In the genomic region with DNA sequence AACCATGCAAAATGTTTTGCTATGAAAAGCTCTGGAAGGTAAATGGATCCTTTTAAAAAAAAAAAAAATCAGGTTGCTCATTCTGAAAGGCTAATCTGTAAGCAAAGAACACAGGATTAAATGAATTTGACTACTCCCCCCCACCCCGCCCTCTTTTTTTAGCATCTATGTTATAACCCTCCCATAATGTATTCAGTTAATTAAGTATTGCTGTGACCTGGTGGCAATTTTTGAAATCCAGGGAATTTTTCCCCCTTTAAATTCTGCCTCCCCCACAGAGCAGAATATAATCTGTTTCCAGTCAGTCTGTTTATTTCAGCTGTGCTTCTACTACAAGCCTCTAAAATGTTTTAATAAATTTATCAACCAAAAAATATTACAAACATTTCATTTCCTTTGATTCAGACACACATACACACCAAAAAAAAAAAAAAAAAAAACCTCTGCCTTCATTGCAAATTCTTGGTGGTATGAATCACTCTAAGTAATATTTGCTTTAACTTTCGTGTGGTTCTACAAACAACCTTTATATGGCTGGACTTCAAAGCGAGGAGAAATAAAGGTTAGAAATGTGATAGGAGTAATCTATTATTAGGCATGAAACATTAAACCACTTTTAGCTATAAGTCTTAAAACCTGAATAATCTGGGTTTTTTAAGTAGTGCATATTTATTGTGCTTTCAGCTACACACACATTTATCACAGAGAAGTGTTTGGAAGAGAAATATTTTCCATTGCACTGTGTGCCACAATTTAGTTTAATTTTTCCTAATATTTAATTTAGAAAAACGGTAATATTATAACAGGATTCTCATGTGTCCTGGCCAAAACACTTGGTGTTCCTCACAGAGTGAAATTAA, we compare ENCODE assay signal across 9 cellular contexts.
DNase-seq lines count a peak whose midpoint lies in the region; ATAC-seq, FAIRE-seq and TF ChIP-seq lines count a peak whose summit lies in the region.
"Had no signal": no experiment of that assay in that cellular context is flagged by ENCODE, and none has a peak within 500 bp of the region (broad histone marks: within the 10 kb centered on the region; RNA-seq: fewer than 3 reads in every experiment).

No MANE protein-coding gene starts in this region.

- no peak overlapping the region for H3K4me2 ChIP-seq in OCI-LY7 (ENCODE audit: low read length)

- no peak for TF ChIP-seq POLR2A in H54 (IDR thresholded peaks at IDR 0.05; ENCODE audit: low read depth, low read length)

- H4K20me1 ChIP-seq in OCI-LY7 (ENCODE audit: insufficient read depth, low read length) = no peaks in the 10 kb centered on the region

- no TSS peak for BruUV-seq in OCI-LY7 (replicated peaks; lab: Mats Ljungman, UMichigan)

- H3K79me2 ChIP-seq in OCI-LY7 (ENCODE audit: insufficient read depth, low read depth, low read length) = no peaks in the 10 kb centered on the region

- FAIRE-seq in H54 (lab: Jason Lieb, UNC) = peak; percentile 50

- peak; percentile 30 for DNase-seq in H54 (ENCODE audit: insufficient read length, low spot score)
- no peak for DNase-seq in RWPE2 (ENCODE audit: low spot score)
- DNase-seq in foreskin fibroblast = peak; percentile 39 to 63
- no peak for DNase-seq in T1000 (lab: John Stamatoyannopoulos, UW)
- no peak for DNase-seq in OCI-LY7 (ENCODE audit: low spot score)
- DNase-seq: effector memory CD4-positive, alpha-beta T cell had no signal

- H3K4me1 ChIP-seq in RWPE2 (ENCODE audit: insufficient read depth, poor library complexity, severe bottlenecking) (peaks cover 45% of the 10 kb centered on the region), OCI-LY7 (ENCODE audit: insufficient read depth, low read length, poor library complexity, severe bottlenecking) (peaks cover 7% of the 10 kb centered on the region)

- ATAC-seq in RWPE2 (ENCODE audit: low read depth) = peak; percentile 84
- ATAC-seq in HG03139 (IDR thresholded peaks at IDR 0.05; ENCODE audit: unreplicated experiment) = no peak
- ATAC-seq in GM18858 (IDR thresholded peaks at IDR 0.05; ENCODE audit: unreplicated experiment) = no peak

- CTCF ChIA-PET in OCI-LY7 (lab: Charles Lee; ENCODE audit: unreplicated experiment) = no interaction called here

- H3K27ac ChIP-seq in RWPE2 (ENCODE audit: poor library complexity, severe bottlenecking) (peak overlapping the region; percentile 11), skin epidermis (peak overlapping the region in 16 of 21 experiments; percentile 14 to 81 (median 58)), OCI-LY7 (ENCODE audit: low read depth, low read length, poor library complexity, severe bottlenecking) (no peak overlapping the region)

- no peaks in the 10 kb centered on the region for H3K27me3 ChIP-seq in RWPE2 (ENCODE audit: insufficient read depth, poor library complexity, severe bottlenecking)

- H2AFZ ChIP-seq in OCI-LY7 (ENCODE audit: low read length) = no peak overlapping the region

- POLR2A ChIA-PET in OCI-LY7 (lab: Charles Lee) = interaction anchor here (0.6 to 1.4 kb wide), 6 partner anchors 13 to 369 kb away, joined by 3 to 5 read pairs (median 3); no protein-coding TSS in a partner anchor

- H3K9me3 ChIP-seq in RWPE2 (ENCODE audit: severe bottlenecking) = no peaks in the 10 kb centered on the region
- H3K9me3 ChIP-seq in OCI-LY7 (ENCODE audit: low read length) = no peaks in the 10 kb centered on the region

- no peak overlapping the region for H3K4me3 ChIP-seq in RWPE2 (ENCODE audit: severe bottlenecking)
- peak overlapping the region; percentile 4 to 21 for H3K4me3 ChIP-seq in foreskin fibroblast (ENCODE audit: low read depth in 1 of 2, low read length in 2 of 2)
- no peak overlapping the region for H3K4me3 ChIP-seq in skin epidermis
- H3K4me3 ChIP-seq in OCI-LY7 (ENCODE audit: low read depth, low read length, poor library complexity, severe bottlenecking) = no peak overlapping the region

- H3K9me2 ChIP-seq in OCI-LY7 (ENCODE audit: insufficient read depth, low read length) = no peaks in the 10 kb centered on the region

- intact Hi-C loops in OCI-LY7 (cut with micrococcal nuclease; ENCODE audit: unreplicated experiment) = no loop called here

- H3K36me3 ChIP-seq in RWPE2 (ENCODE audit: low read depth) (no peaks in the 10 kb centered on the region), OCI-LY7 (ENCODE audit: insufficient read depth, low read length) (no peaks in the 10 kb centered on the region)

- TF ChIP-seq CTCF in RWPE2 (IDR thresholded peaks at IDR 0.05; ENCODE audit: poor library complexity, severe bottlenecking) (no peak), foreskin fibroblast (IDR thresholded peaks at IDR 0.05; ENCODE audit: low read depth, low read length) (no peak), OCI-LY7 (conservative IDR thresholded peaks at IDR 0.05; ENCODE audit: low read length) (no peak)

Comparison
In these comparisons a context has a peak if more than half of its experiments do, and no peak if none do; other contexts are left out.
1. DNase-seq: peak in H54 (single experiment) and foreskin fibroblast (2 of 2); none in RWPE2 (single experiment), T1000 (single experiment) and OCI-LY7 (single experiment).
2. H3K4me3 ChIP-seq: peak in foreskin fibroblast (2 of 2); none in RWPE2 (single experiment), skin epidermis (0 of 7) and OCI-LY7 (single experiment).